In the genomic region with DNA sequence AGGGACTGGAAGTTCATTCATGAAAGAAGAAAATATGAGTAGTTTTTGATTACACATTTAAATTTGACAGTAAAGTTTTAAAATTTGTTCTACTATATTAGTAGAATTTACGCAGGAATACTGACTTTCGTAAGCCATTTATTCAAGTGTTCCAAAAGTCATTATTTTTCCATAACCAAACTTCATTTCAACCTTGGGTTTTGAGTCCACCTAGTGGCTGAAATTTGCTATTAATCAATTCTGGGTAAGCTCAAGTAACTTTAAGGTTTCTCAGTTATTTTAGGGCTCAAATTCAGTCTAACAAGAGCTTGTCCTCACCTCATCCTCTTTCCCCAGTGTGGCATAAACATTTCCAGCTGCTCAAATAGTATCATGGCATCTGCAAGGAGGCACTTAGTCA, we compare ENCODE assay signal across 8 cellular contexts.
A peak's percentile ranks its signal among the peaks of the same experiment; 100 is the strongest.
DNase-seq lines count a peak whose midpoint lies in the region; ATAC-seq and TF ChIP-seq lines count a peak whose summit lies in the region.

No MANE protein-coding gene starts in this region.

- peak; percentile 38 for TF ChIP-seq CTCF in CD8-positive, alpha-beta T cell (IDR thresholded peaks at IDR 0.05)
- peak; percentile 22 for TF ChIP-seq CTCF in HFF-Myc (IDR thresholded peaks at IDR 0.05; ENCODE audit: low read depth, low read length, missing control alignments)
- TF ChIP-seq CTCF in brain (conservative IDR thresholded peaks at IDR 0.05) = peak; percentile 60 to 67

- no peak for DNase-seq in CD8-positive, alpha-beta T cell
- DNase-seq in HFF-Myc (ENCODE audit: extremely low read depth, low read depth) (peak; percentile 1), medulla oblongata (ENCODE audit: extremely low spot score) (peak; percentile 26), NCI-H1436 treated with DMSO at 0.1 percent for 48 hours (lab: John Stamatoyannopoulos, UW) (no peak)
- no peak for DNase-seq in stimulated activated CD4-positive, alpha-beta T cell treated with anti-CD3 and anti-CD28 coated beads, Interleukin-2, amount 100 ng/mL, for 24 hours

- no peak overlapping the region for H3K27ac ChIP-seq in CD8-positive, alpha-beta T cell (ENCODE audit: low read depth, low read length)

- no peaks in the 10 kb centered on the region for H3K27me3 ChIP-seq in CD8-positive, alpha-beta T cell (ENCODE audit: insufficient read depth, low read length)

- intact Hi-C loops in CD8-positive, alpha-beta T cell (cut with DNase I, micrococcal nuclease) = loop anchor here in 1 of 2 experiments (2.0 to 5.0 kb wide), 2 partner anchors 203 to 500 kb away; no protein-coding TSS in a partner anchor

- peaks cover 7% of the 10 kb centered on the region for H3K27me3 Mint-ChIP-seq in CD8-positive, alpha-beta T cell (ENCODE audit: low read depth)
- H3K27me3 Mint-ChIP-seq in brain = peaks cover 6% of the 10 kb centered on the region

- H3K4me3 ChIP-seq in CD8-positive, alpha-beta T cell (ENCODE audit: low read depth, low read length) = no peak overlapping the region
- H3K4me3 ChIP-seq in HFF-Myc (replicated peaks; ENCODE audit: low read depth, low read length) = no peak overlapping the region

- no peaks in the 10 kb centered on the region for H3K4me1 Mint-ChIP-seq in CD8-positive, alpha-beta T cell (ENCODE audit: low read depth)
- no peaks in the 10 kb centered on the region for H3K4me1 Mint-ChIP-seq in brain

- ATAC-seq in CD8-positive, alpha-beta T cell = no peak
- ATAC-seq in GM18505 (IDR thresholded peaks at IDR 0.05; ENCODE audit: unreplicated experiment) (no peak), GM21825 (IDR thresholded peaks at IDR 0.05; ENCODE audit: unreplicated experiment) (no peak)

- no peaks in the 10 kb centered on the region for H3K36me3 ChIP-seq in CD8-positive, alpha-beta T cell (ENCODE audit: insufficient read depth, low read length)

- H3K4me1 ChIP-seq in CD8-positive, alpha-beta T cell (ENCODE audit: insufficient read depth, low read length) = no peaks in the 10 kb centered on the region

- H3K9me3 Mint-ChIP-seq in CD8-positive, alpha-beta T cell = no peaks in the 10 kb centered on the region
- no peaks in the 10 kb centered on the region for H3K9me3 Mint-ChIP-seq in brain

- POLR2A ChIA-PET in CD8-positive, alpha-beta T cell (lab: Charles Lee) = no interaction called here

- no peaks in the 10 kb centered on the region for H3K36me3 Mint-ChIP-seq in CD8-positive, alpha-beta T cell
- H3K36me3 Mint-ChIP-seq in brain = no peaks in the 10 kb centered on the region

- CTCF ChIA-PET in CD8-positive, alpha-beta T cell (lab: Charles Lee) = interaction anchor here (0.7 to 1.2 kb wide), 2 partner anchors 208 to 500 kb away, joined by 3 read pairs; no protein-coding TSS in a partner anchor

- H3K9me3 ChIP-seq in CD8-positive, alpha-beta T cell (ENCODE audit: low read length) = no peaks in the 10 kb centered on the region

- no peak overlapping the region for H3K27ac Mint-ChIP-seq in CD8-positive, alpha-beta T cell
- no peak overlapping the region for H3K27ac Mint-ChIP-seq in brain

- no peak for TF ChIP-seq POLR2A in GM18505 (IDR thresholded peaks at IDR 0.05; ENCODE audit: borderline replicate concordance, extremely low read depth, insufficient read depth, insufficient read length)

- H3K4me3 Mint-ChIP-seq in CD8-positive, alpha-beta T cell = no peak overlapping the region
- H3K4me3 Mint-ChIP-seq in brain = no peak overlapping the region

Comparison
In these comparisons a context has a peak if more than half of its experiments do, and no peak if none do; other contexts are left out.
1. DNase-seq: peak in HFF-Myc (single experiment) and medulla oblongata (single experiment); none in CD8-positive, alpha-beta T cell (0 of 7), NCI-H1436 treated with DMSO at 0.1 percent for 48 hours (single experiment) and stimulated activated CD4-positive, alpha-beta T cell treated with anti-CD3 and anti-CD28 coated beads, Interleukin-2, amount 100 ng/mL, for 24 hours (0 of 2).
2. Peak in every context shown above with its lines, with median percentiles within 50 percentile points of each other: CTCF ChIP-seq.